Comparison of ENCODE assay signal across 22 cellular contexts in genomic region chr3:50415813-50416212, GRCh38.
"Had no signal": no experiment of that assay in that cellular context is flagged by ENCODE, and none has a peak within 500 bp of the region (broad histone marks: within the 10 kb centered on the region; RNA-seq: fewer than 3 reads in every experiment).

No MANE protein-coding gene starts in this region.

- H3K36me3 Mint-ChIP-seq: stimulated activated naive B cell treated with anti-CD40 and anti-IgM and Interleukin-4, amounts not matched to agents 10 μg/mL and 1 μg/mL and 100 μg/mL, for 72 hours had no signal

- H3K36me3 ChIP-seq: gastrocnemius medialis, heart left ventricle, right lobe of liver, transverse colon had no signal

- H3K27ac Mint-ChIP-seq: activated B cell treated with CpG ODN at 0.5 μM for 24 hours; activated CD4-positive, alpha-beta T cell treated with anti-CD3 and anti-CD28 coated beads for 36 hours; activated naive CD4-positive, alpha-beta T cell treated with anti-CD3 and anti-CD28 coated beads for 36 hours; activated T-cell treated with anti-CD3 and anti-CD28 coated beads, Interleukin-2, amount 50 U/mL, for 72 hours; stimulated activated naive B cell treated with anti-CD40 and anti-IgM and Interleukin-4, amounts not matched to agents 10 μg/mL and 1 μg/mL and 100 μg/mL, for 72 hours had no signal

- H3K4me3 Mint-ChIP-seq: activated B cell treated with CpG ODN at 0.5 μM for 24 hours; activated CD4-positive, alpha-beta T cell treated with anti-CD3 and anti-CD28 coated beads for 36 hours; activated naive CD4-positive, alpha-beta T cell treated with anti-CD3 and anti-CD28 coated beads for 36 hours; activated T-cell treated with anti-CD3 and anti-CD28 coated beads, Interleukin-2, amount 50 U/mL, for 72 hours; stimulated activated naive B cell treated with anti-CD40 and anti-IgM and Interleukin-4, amounts not matched to agents 10 μg/mL and 1 μg/mL and 100 μg/mL, for 72 hours had no signal

- H3K9me3 Mint-ChIP-seq: activated B cell treated with CpG ODN at 0.5 μM for 24 hours; activated naive CD4-positive, alpha-beta T cell treated with anti-CD3 and anti-CD28 coated beads for 36 hours; activated T-cell treated with anti-CD3 and anti-CD28 coated beads, Interleukin-2, amount 50 U/mL, for 72 hours; stimulated activated naive B cell treated with anti-CD40 and anti-IgM and Interleukin-4, amounts not matched to agents 10 μg/mL and 1 μg/mL and 100 μg/mL, for 72 hours had no signal

- ATAC-seq: activated CD4-positive, alpha-beta T cell treated with anti-CD3 and anti-CD28 coated beads for 36 hours; activated T-cell treated with anti-CD3 and anti-CD28 coated beads, Interleukin-2, amount 50 U/mL, for 72 hours; body of pancreas; esophagus mucosa; gastrocnemius medialis; heart left ventricle; left cardiac atrium; right lobe of liver had no signal

- DNase-seq: activated B cell treated with CpG ODN at 0.5 μM for 24 hours; activated CD4-positive, alpha-beta T cell treated with anti-CD3 and anti-CD28 coated beads for 36 hours; activated CD4-positive, alpha-beta T cell treated with anti-CD3 and anti-CD28 coated beads, Interleukin-2, amount 50 U/mL, for 48 hours; activated effector memory CD4-positive, alpha-beta T cell treated with Interleukin-2 at 50 U/mL for 16 hours; activated naive CD4-positive, alpha-beta T cell treated with anti-CD3 and anti-CD28 coated beads for 36 hours; activated T-cell treated with anti-CD3 and anti-CD28 coated beads, Interleukin-2, amount 50 U/mL, for 72 hours; anterior cingulate cortex; body of pancreas; dermis blood vessel endothelial cell; effector CD8-positive, alpha-beta T cell; gastrocnemius medialis; heart left ventricle; islet precursor cell; left cardiac atrium; nucleus accumbens; right lobe of liver; stimulated activated CD4-positive, alpha-beta T cell treated with anti-CD3 and anti-CD28 coated beads, Interleukin-15, amount 100 ng/mL, for 24 hours; stimulated activated naive B cell treated with anti-CD40 and anti-IgM and Interleukin-4, amounts not matched to agents 10 μg/mL and 1 μg/mL and 100 μg/mL, for 72 hours; T1000; transverse colon had no signal

- H3K9me3 ChIP-seq: body of pancreas, gastrocnemius medialis, heart left ventricle, right lobe of liver, transverse colon had no signal

- H3K27ac ChIP-seq: body of pancreas, gastrocnemius medialis, heart left ventricle, right lobe of liver, transverse colon had no signal

- H3K4me3 ChIP-seq: body of pancreas, gastrocnemius medialis, heart left ventricle, right lobe of liver, smooth muscle cell, transverse colon had no signal

- H3K27me3 Mint-ChIP-seq: activated CD4-positive, alpha-beta T cell treated with anti-CD3 and anti-CD28 coated beads for 36 hours had no signal

- H3K4me1 ChIP-seq: body of pancreas, gastrocnemius medialis, heart left ventricle, right lobe of liver, transverse colon had no signal

- H3K27me3 ChIP-seq: body of pancreas, gastrocnemius medialis, heart left ventricle, right lobe of liver, transverse colon had no signal

- H3K4me1 Mint-ChIP-seq: activated B cell treated with CpG ODN at 0.5 μM for 24 hours; activated CD4-positive, alpha-beta T cell treated with anti-CD3 and anti-CD28 coated beads for 36 hours; stimulated activated naive B cell treated with anti-CD40 and anti-IgM and Interleukin-4, amounts not matched to agents 10 μg/mL and 1 μg/mL and 100 μg/mL, for 72 hours had no signal
